Comparison of ENCODE assay signal across 11 cellular contexts in the genomic region with DNA sequence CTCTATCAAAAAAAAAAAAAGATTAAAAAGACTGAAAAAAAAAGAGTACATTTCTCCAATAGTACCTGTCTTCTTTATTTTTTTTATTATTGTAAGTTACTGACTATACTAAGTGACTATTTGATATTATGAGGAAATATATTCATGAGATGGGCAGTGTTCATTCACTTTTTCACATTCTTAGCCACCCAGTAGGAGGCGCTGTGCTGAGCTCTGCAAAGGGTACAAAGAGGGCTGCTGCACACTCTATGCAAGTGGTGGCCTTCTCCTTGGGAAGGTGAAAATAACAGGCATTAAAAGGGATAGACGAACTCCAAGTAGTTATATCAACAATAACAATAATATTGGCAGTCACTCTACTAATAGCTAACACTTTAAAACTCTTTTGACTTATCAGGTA.
DNase-seq lines count a peak whose midpoint lies in the region; ATAC-seq and TF ChIP-seq lines count a peak whose summit lies in the region.
"Had no signal": no experiment of that assay in that cellular context is flagged by ENCODE, and none has a peak within 500 bp of the region (broad histone marks: within the 10 kb centered on the region; RNA-seq: fewer than 3 reads in every experiment).

No MANE protein-coding gene starts in this region.

- peak; percentile 71 for ATAC-seq in GM18867 (IDR thresholded peaks at IDR 0.05; ENCODE audit: unreplicated experiment)
- ATAC-seq in HG02852 (IDR thresholded peaks at IDR 0.05; ENCODE audit: unreplicated experiment), result no peak
- ATAC-seq in HG03139 (IDR thresholded peaks at IDR 0.05; ENCODE audit: unreplicated experiment), result no peak
- ATAC-seq: right cardiac atrium had no signal

- no peak overlapping the region for H3K4me3 Mint-ChIP-seq in Calu3 (ENCODE audit: low read depth, unreplicated experiment)
- H3K4me3 Mint-ChIP-seq in glutamatergic neuron (ENCODE audit: unreplicated experiment), result no peak overlapping the region

- intact Hi-C loops in Calu3 (cut with micrococcal nuclease; ENCODE audit: unreplicated experiment) (no loop called here), dorsolateral prefrontal cortex (cut with DNase I) (no loop called here)

- no peaks in the 10 kb centered on the region for H3K4me1 Mint-ChIP-seq in Calu3 (ENCODE audit: low read depth, unreplicated experiment)
- H3K4me1 Mint-ChIP-seq in glutamatergic neuron (ENCODE audit: low read depth, unreplicated experiment), result no peaks in the 10 kb centered on the region

- no peaks in the 10 kb centered on the region for H3K36me3 Mint-ChIP-seq in Calu3 (ENCODE audit: insufficient read depth, unreplicated experiment)
- no peaks in the 10 kb centered on the region for H3K36me3 Mint-ChIP-seq in glutamatergic neuron (ENCODE audit: unreplicated experiment)

- H3K27me3 Mint-ChIP-seq in Calu3 (ENCODE audit: unreplicated experiment) (no peaks in the 10 kb centered on the region), glutamatergic neuron (ENCODE audit: unreplicated experiment) (peaks cover 1% of the 10 kb centered on the region)

- CTCF ChIA-PET in Calu3 (lab: Charles Lee), result interaction anchor here (0.7 kb wide), 2 partner anchors 17 to 45 kb away, joined by 3 to 5 read pairs; no protein-coding TSS in a partner anchor

- H3K27ac ChIP-seq in dorsolateral prefrontal cortex, result no peak overlapping the region

- H3K27me3 ChIP-seq in dorsolateral prefrontal cortex, result peaks cover 0 to 3% (median 0%) of the 10 kb centered on the region in 45 donors

- TF ChIP-seq POLR2A in NB4 (IDR thresholded peaks at IDR 0.05; ENCODE audit: extremely low read depth, insufficient read length), result no peak

- TF ChIP-seq CTCF in Calu3 (IDR thresholded peaks at IDR 0.05; ENCODE audit: unreplicated experiment) (peak; percentile 33), NB4 (IDR thresholded peaks at IDR 0.05; ENCODE audit: low read depth, low read length) (peak; percentile 50), glutamatergic neuron (IDR thresholded peaks at IDR 0.05; ENCODE audit: partially characterized antibody, unreplicated experiment) (peak; percentile 58), dorsolateral prefrontal cortex (IDR thresholded peaks at IDR 0.05 in 54 of 56, conservative IDR thresholded peaks at IDR 0.05 in 2 of 56; ENCODE audit: low read depth in 1 of 56, partially characterized antibody in 56 of 56) (peak in 4 of 56 donors; percentile 11 to 18 (median 14))

- peak; percentile 1 for DNase-seq in Calu3
- DNase-seq in NB4 (ENCODE audit: low read depth), result peak; percentile 17
- DNase-seq in glutamatergic neuron, result peak; percentile 25
- DNase-seq in dorsolateral prefrontal cortex, result no peak
- DNase-seq in NCI-H2029 (lab: John Stamatoyannopoulos, UW), result no peak
- DNase-seq: activated T-cell treated with anti-CD3 and anti-CD28 coated beads, Interleukin-2, amount 50 U/mL, for 48 hours; KG1; right cardiac atrium had no signal

- H3K4me3 ChIP-seq in NB4 (ENCODE audit: low read depth, low read length), result no peak overlapping the region
- no peak overlapping the region for H3K4me3 ChIP-seq in dorsolateral prefrontal cortex

- no TSS peak for BruUV-seq in Calu3 (replicated peaks; lab: Mats Ljungman, UMichigan)

- H3K27ac Mint-ChIP-seq in Calu3 (ENCODE audit: unreplicated experiment) (no peak overlapping the region), glutamatergic neuron (ENCODE audit: unreplicated experiment) (no peak overlapping the region)

- no peaks in the 10 kb centered on the region for H3K9me3 Mint-ChIP-seq in Calu3 (ENCODE audit: low read depth, unreplicated experiment)
- H3K9me3 Mint-ChIP-seq in glutamatergic neuron (ENCODE audit: unreplicated experiment), result no peaks in the 10 kb centered on the region

Comparison
In these comparisons a context has a peak if more than half of its experiments do, and no peak if none do; other contexts are left out.
1. DNase-seq: peak in Calu3 (single experiment), NB4 (single experiment) and glutamatergic neuron (single experiment); none in dorsolateral prefrontal cortex (0 of 10) and NCI-H2029 (single experiment).